ENCODE assay signal across 24 cellular contexts in the genomic region with DNA sequence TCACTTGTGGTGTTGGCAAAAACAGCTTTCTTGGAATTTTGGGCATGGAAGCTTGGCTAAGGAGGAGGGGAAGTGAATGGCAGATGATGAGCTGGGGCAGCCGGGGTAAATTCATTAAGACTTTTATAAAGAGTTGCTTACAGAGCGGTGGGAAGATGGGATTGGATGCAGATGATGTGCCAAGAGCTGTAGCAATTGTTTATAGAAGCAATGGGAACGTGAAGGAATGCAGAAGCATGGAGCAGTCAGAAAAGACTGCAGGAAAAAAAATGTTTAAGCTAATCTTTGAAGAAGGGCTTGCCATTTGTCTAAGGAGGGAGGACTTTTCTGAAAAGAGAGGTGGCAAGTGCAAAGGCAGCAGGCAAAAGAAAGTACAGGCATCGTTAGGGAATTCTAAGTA.
"Had no signal": no experiment of that assay in that cellular context is flagged by ENCODE, and none has a peak within 500 bp of the region (broad histone marks: within the 10 kb centered on the region; RNA-seq: fewer than 3 reads in every experiment).

No MANE protein-coding gene starts in this region.

- H3K4me3 Mint-ChIP-seq: activated CD8-positive, alpha-beta T cell treated with anti-CD3 and anti-CD28 coated beads for 36 hours; activated naive CD4-positive, alpha-beta T cell treated with anti-CD3 and anti-CD28 coated beads, Interleukin-2, amount 10 ng/mL, durations not matched to agents 7 days and 5 days; activated naive CD8-positive, alpha-beta T cell treated with anti-CD3 and anti-CD28 coated beads for 36 hours; activated T-cell treated with anti-CD3 and anti-CD28 coated beads, Interleukin-2, amount 50 U/mL, for 72 hours; T-helper 1 cell treated with Interleukin-12 subunit alpha and Interleukin-12 subunit beta and Interleukin-4 antibody, amounts not matched to agents 30 μg/mL and 1 μg/mL, for 36 hours had no signal

- H3K4me1 Mint-ChIP-seq: activated naive CD4-positive, alpha-beta T cell treated with anti-CD3 and anti-CD28 coated beads, Interleukin-2, amount 10 ng/mL, durations not matched to agents 7 days and 5 days; activated naive CD8-positive, alpha-beta T cell treated with anti-CD3 and anti-CD28 coated beads for 36 hours had no signal

- H3K4me3 ChIP-seq: adrenal gland, body of pancreas, Peyer's patch, SJSA1 had no signal

- H3K36me3 Mint-ChIP-seq: activated naive CD4-positive, alpha-beta T cell treated with anti-CD3 and anti-CD28 coated beads, Interleukin-2, amount 10 ng/mL, durations not matched to agents 7 days and 5 days; activated naive CD8-positive, alpha-beta T cell treated with anti-CD3 and anti-CD28 coated beads for 36 hours had no signal

- H3K27ac Mint-ChIP-seq: activated CD8-positive, alpha-beta T cell treated with anti-CD3 and anti-CD28 coated beads for 36 hours; activated naive CD4-positive, alpha-beta T cell treated with anti-CD3 and anti-CD28 coated beads, Interleukin-2, amount 10 ng/mL, durations not matched to agents 7 days and 5 days; activated naive CD8-positive, alpha-beta T cell treated with anti-CD3 and anti-CD28 coated beads for 36 hours; activated T-cell treated with anti-CD3 and anti-CD28 coated beads, Interleukin-2, amount 50 U/mL, for 72 hours; activated T-helper 2 cell treated with anti-CD3 and anti-CD28 coated beads, Interferon-gamma antibody, Interleukin-2, Interleukin-4, amounts not matched to agents 10 μg/mL and 5 μg/mL and 100 μg/mL, durations not matched to agents 14 hours and 24 hours and 36 hours; T-helper 1 cell treated with Interleukin-12 subunit alpha and Interleukin-12 subunit beta and Interleukin-4 antibody, amounts not matched to agents 30 μg/mL and 1 μg/mL, for 36 hours had no signal

- ATAC-seq: activated CD4-positive, CD25-positive, alpha-beta regulatory T cell treated with anti-CD3 and anti-CD28 coated beads, Interleukin-2, amount 50 U/mL, for 24 hours; activated CD8-positive, alpha-beta T cell treated with anti-CD3 and anti-CD28 coated beads for 36 hours; activated T-cell treated with anti-CD3 and anti-CD28 coated beads, Interleukin-2, amount 50 U/mL, for 72 hours; body of pancreas; SK-N-SH treated with all-trans-retinoic acid at 6 μM for 48 hours had no signal

- H3K9me3 ChIP-seq: adrenal gland, body of pancreas, Peyer's patch, SJSA1 had no signal

- H3K4me1 ChIP-seq: adrenal gland, body of pancreas, Peyer's patch, SJSA1 had no signal

- H3K9me3 Mint-ChIP-seq: activated CD8-positive, alpha-beta T cell treated with anti-CD3 and anti-CD28 coated beads for 36 hours; activated naive CD4-positive, alpha-beta T cell treated with anti-CD3 and anti-CD28 coated beads, Interleukin-2, amount 10 ng/mL, durations not matched to agents 7 days and 5 days; activated naive CD8-positive, alpha-beta T cell treated with anti-CD3 and anti-CD28 coated beads for 36 hours; activated T-cell treated with anti-CD3 and anti-CD28 coated beads, Interleukin-2, amount 50 U/mL, for 72 hours; activated T-helper 2 cell treated with anti-CD3 and anti-CD28 coated beads, Interferon-gamma antibody, Interleukin-2, Interleukin-4, amounts not matched to agents 10 μg/mL and 5 μg/mL and 100 μg/mL, durations not matched to agents 14 hours and 24 hours and 36 hours; T-helper 1 cell treated with Interleukin-12 subunit alpha and Interleukin-12 subunit beta and Interleukin-4 antibody, amounts not matched to agents 30 μg/mL and 1 μg/mL, for 36 hours had no signal

- H3K27me3 ChIP-seq: adrenal gland, body of pancreas, Peyer's patch, SJSA1 had no signal

- H3K36me3 ChIP-seq: adrenal gland, Peyer's patch, SJSA1 had no signal

- DNase-seq: activated CD4-positive, alpha-beta T cell treated with anti-CD3 and anti-CD28 coated beads for 4 hours; activated CD8-positive, alpha-beta memory T cell treated with anti-CD3 and anti-CD28 coated beads, Interleukin-2, amount 50 U/mL, for 4 hours; activated CD8-positive, alpha-beta T cell treated with anti-CD3 and anti-CD28 coated beads for 36 hours; activated gamma-delta T cell treated with Interleukin-2 at 50 U/mL for 16 hours; activated naive CD4-positive, alpha-beta T cell treated with anti-CD3 and anti-CD28 coated beads, Interleukin-2, amount 10 ng/mL, durations not matched to agents 7 days and 5 days; activated naive CD8-positive, alpha-beta T cell treated with anti-CD3 and anti-CD28 coated beads for 36 hours; activated T-cell treated with anti-CD3 and anti-CD28 coated beads, Interleukin-2, amount 50 U/mL, for 72 hours; adrenal gland; aorta; body of pancreas; central memory CD4-positive, alpha-beta T cell; NCI-H146; NCI-H187 treated with DMSO at 0.1 percent for 48 hours; NCI-H2081 treated with DMSO at 0.1 percent for 48 hours; NCI-H446; NCI-H524; Peyer's patch; SHP77; SW 1271 had no signal
